In the genomic region with DNA sequence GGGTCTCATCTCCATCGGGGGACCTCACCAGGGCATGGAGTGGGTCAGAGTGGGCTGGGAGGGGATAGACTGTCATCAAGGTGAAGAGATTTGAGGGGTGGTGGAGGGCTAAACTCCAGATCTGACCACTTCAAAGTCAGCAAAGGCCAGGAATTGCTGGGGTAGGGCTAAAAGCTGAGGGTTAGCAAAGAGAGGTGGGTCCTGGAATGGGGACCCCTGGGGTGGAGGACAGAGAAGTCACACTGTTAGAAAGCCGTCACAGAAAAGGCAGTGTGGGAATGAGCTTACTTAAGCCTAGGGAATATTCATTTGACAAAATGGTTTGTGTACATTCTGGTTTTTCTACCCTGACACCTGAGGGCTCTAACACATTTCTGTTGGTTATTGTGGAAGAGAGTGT, we compare ENCODE assay signal across 15 cellular contexts. TPM values are rescaled to one million over a fixed set of nuclear protein-coding genes. Genes with fewer than 3 reads are reported as not detected.
DNase-seq lines count a peak whose midpoint lies in the region; ATAC-seq and TF ChIP-seq lines count a peak whose summit lies in the region.
"Had no signal": no experiment of that assay in that cellular context is flagged by ENCODE, and none has a peak within 500 bp of the region (broad histone marks: within the 10 kb centered on the region; RNA-seq: fewer than 3 reads in every experiment).

No MANE protein-coding gene starts in this region.

- peaks cover 0 to 3% (median 2%) of the 10 kb centered on the region in 3 donors for H3K9me3 Mint-ChIP-seq in T-cell

- H3F3A ChIP-seq in DOHH2 (ENCODE audit: control insufficient read depth, insufficient read depth), result no peaks in the 10 kb centered on the region

- H3K4me1 ChIP-seq in DOHH2 (ENCODE audit: control insufficient read depth, low read length), result peaks cover 21% of the 10 kb centered on the region
- H3K4me1 ChIP-seq in mucosa of rectum (ENCODE audit: control insufficient read depth in 2 of 2, insufficient read depth in 2 of 2, low read length in 2 of 2), result peaks cover under 1 to 6% of the 10 kb centered on the region in 2 donors

- peaks cover 66% of the 10 kb centered on the region for H3K79me2 ChIP-seq in DOHH2 (ENCODE audit: control insufficient read depth, low read length)

- H3K9ac ChIP-seq in mucosa of rectum (ENCODE audit: low read depth in 1 of 2, low read length in 2 of 2), result no peak overlapping the region

- peaks cover 4% of the 10 kb centered on the region; the same call in 1 of the 2 replicates for H4K20me1 ChIP-seq in DOHH2 (ENCODE audit: control insufficient read depth, insufficient read depth, low read depth, low read length)

- peak overlapping the region; percentile 46 to 68 (median 59) for H3K4me3 Mint-ChIP-seq in T-cell

- CTCF ChIA-PET in T-cell (lab: Charles Lee), result interaction anchor here in 1 of 2 donors (0.7 kb wide), 1 partner anchor 19 kb away, joined by 4 read pairs; no protein-coding TSS in a partner anchor

- no peak for DNase-seq in T-cell
- DNase-seq in T-helper 9 cell, result no peak
- no peak for DNase-seq in GM13977 (ENCODE audit: low spot score)
- no peak for DNase-seq in NCI-H187 treated with DMSO at 0.1 percent for 48 hours (lab: John Stamatoyannopoulos, UW)
- DNase-seq: activated CD4-positive, alpha-beta T cell treated with anti-CD3 and anti-CD28 coated beads, Interleukin-2, amount 50 U/mL, for 48 hours; glutamatergic neuron; left lung; NCI-H748 treated with DMSO at 0.1 percent for 48 hours; nucleus accumbens; stimulated activated naive CD4-positive, alpha-beta T cell treated with Interleukin-2 at 50 U/mL for 16 hours had no signal

- H3K36me3 Mint-ChIP-seq in T-cell, result peaks cover 35% of the 10 kb centered on the region

- H3K27me3 ChIP-seq in DOHH2 (ENCODE audit: control insufficient read depth, low read length), result no peaks in the 10 kb centered on the region
- no peaks in the 10 kb centered on the region for H3K27me3 ChIP-seq in mucosa of rectum (ENCODE audit: control insufficient read depth in 2 of 2, insufficient read depth in 2 of 2, low read length in 2 of 2)
- H3K27me3 ChIP-seq: ascending aorta, left lung had no signal

- H3K36me3 ChIP-seq in DOHH2 (ENCODE audit: control insufficient read depth, low read length) (peaks cover 44% of the 10 kb centered on the region), mucosa of rectum (ENCODE audit: control insufficient read depth in 2 of 2, insufficient read depth in 2 of 2, low read length in 2 of 2) (peaks cover 23% of the 10 kb centered on the region in 2 donors)

- peak overlapping the region; percentile 93 to 95 for H3K27ac Mint-ChIP-seq in T-cell

- H3K27ac ChIP-seq in DOHH2 (ENCODE audit: low read depth, low read length), result peak overlapping the region; percentile 34
- peak overlapping the region; percentile 15 to 60 for H3K27ac ChIP-seq in mucosa of rectum (ENCODE audit: low read depth in 2 of 2, low read length in 2 of 2)
- H3K27ac ChIP-seq: ascending aorta, HL-60, left lung had no signal

- no peaks in the 10 kb centered on the region for H3K9me2 ChIP-seq in DOHH2 (replicated peaks; ENCODE audit: control insufficient read depth, low read length)

- H3K27me3 Mint-ChIP-seq in T-cell, result no peaks in the 10 kb centered on the region

- H3K4me3 ChIP-seq in DOHH2 (ENCODE audit: low read length), result no peak overlapping the region
- no peak overlapping the region for H3K4me3 ChIP-seq in mucosa of rectum (ENCODE audit: low read length in 2 of 2)
- H3K4me3 ChIP-seq: ascending aorta, left lung had no signal

- POLR2A ChIA-PET in T-cell (lab: Charles Lee), result interaction anchor here in 1 of 2 donors (0.6 kb wide), 1 partner anchor 190 kb away, joined by 3 read pairs; no protein-coding TSS in a partner anchor

- H3K9me3 ChIP-seq in DOHH2 (ENCODE audit: control insufficient read depth, insufficient read depth, low read length) (no peaks in the 10 kb centered on the region), mucosa of rectum (ENCODE audit: control insufficient read depth in 2 of 2, low read length in 2 of 2) (no peaks in the 10 kb centered on the region)
- H3K9me3 ChIP-seq: ascending aorta had no signal

- in situ Hi-C loops in GM13977 (cut with MboI; ENCODE audit: low pct_unique_long_range_greater_than_20kb, low sequenced_read_pairs, unreplicated experiment), result no loop called here

- TF ChIP-seq CTCF in DOHH2 (IDR thresholded peaks at IDR 0.05; ENCODE audit: low read depth, low read length, poor library complexity, severe bottlenecking), result no peak
- no peak for TF ChIP-seq CTCF in GM13977 (IDR thresholded peaks at IDR 0.05; ENCODE audit: extremely low read depth, insufficient read depth, missing control alignments)

- H3K4me2 ChIP-seq in DOHH2 (ENCODE audit: low read length), result peak overlapping the region; percentile 22; the same call in 1 of the 2 replicates

- ATAC-seq in GM19438 (IDR thresholded peaks at IDR 0.05; ENCODE audit: low read depth, unreplicated experiment), result peak; percentile 15
- ATAC-seq in T-cell (replicated peaks in 1 of 4), result peak in 1 of 4 experiments; percentile 40
- ATAC-seq: left lung had no signal

- H3K4me1 Mint-ChIP-seq in T-cell, result peaks cover 66 to 74% (median 68%) of the 10 kb centered on the region in 3 donors

RNA-seq across cellular contexts. Expression of a gene that starts 6.2 kb away (rescaled TPM):
- total RNA-seq in T-cell, result 10 to 100 TPM; 72.8 to 95.5 (median 86.2) TPM

RNA-seq across cellular contexts. Expression of a gene that starts 6.5 kb away (rescaled TPM):
- 10 to 100 TPM in 1 of 5 donors, 1 to 10 TPM in 4; 4.7 to 11.5 (median 9.1) TPM for total RNA-seq in T-cell
